8 cellular contexts compared by ENCODE assay signal in the genomic region with DNA sequence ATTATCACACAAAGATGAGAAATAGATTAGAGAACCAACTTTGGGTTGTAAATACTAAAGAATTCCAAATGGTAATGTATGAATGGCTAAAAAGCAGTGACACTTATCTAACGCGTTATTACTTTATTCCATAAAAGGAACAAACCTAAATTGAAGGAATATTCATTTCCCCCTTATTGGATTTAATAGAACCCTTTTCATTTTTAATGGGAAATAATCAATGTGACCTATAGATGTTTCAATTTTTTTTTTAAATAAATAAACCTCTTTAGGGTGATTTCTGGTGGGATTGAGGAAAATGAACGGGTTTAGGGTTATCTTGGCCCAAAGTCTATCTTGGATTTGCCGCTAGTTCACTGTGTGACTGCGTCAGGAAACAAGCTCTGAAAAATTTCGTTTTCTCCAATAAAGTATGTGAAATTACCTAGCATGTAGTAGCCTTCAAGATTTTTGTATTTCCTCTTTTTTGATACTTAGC. TPM values are rescaled to one million over a fixed set of nuclear protein-coding genes. Genes with fewer than 3 reads are reported as not detected.
DNase-seq lines count a peak whose midpoint lies in the region; ATAC-seq, FAIRE-seq and TF ChIP-seq lines count a peak whose summit lies in the region.

No MANE protein-coding gene starts in this region.

- H3K4me1 ChIP-seq in HUES64 (ENCODE audit: insufficient read depth, low read length), result peaks cover 7% of the 10 kb centered on the region; the same call in 1 of the 2 replicates

- no peaks in the 10 kb centered on the region for H3K36me3 ChIP-seq in HUES64 (ENCODE audit: insufficient read depth, low read length)

- peak overlapping the region; percentile 75 for H3K9ac ChIP-seq in HUES64 (ENCODE audit: low read depth, low read length)

- H3K4me3 ChIP-seq in AG10803 (ENCODE audit: low read length) (peak overlapping the region; percentile 90), HUES64 (ENCODE audit: low read length) (peak overlapping the region; percentile 94)

- no peaks in the 10 kb centered on the region for H3K9me3 ChIP-seq in HUES64 (ENCODE audit: insufficient read depth, low read depth, low read length)

- ATAC-seq in central memory CD8-positive, alpha-beta T cell (replicated peaks; ENCODE audit: extremely low read depth, poor library complexity, severe bottlenecking), result peak; percentile 7
- ATAC-seq in naive B cell (ENCODE audit: low read depth in 2 of 2) (peak in 1 of 2 donors; percentile 3), HG02970 (IDR thresholded peaks at IDR 0.05; ENCODE audit: low FRiP score, unreplicated experiment) (no peak)

- H3K27ac Mint-ChIP-seq in central memory CD8-positive, alpha-beta T cell (ENCODE audit: low read depth), result peak overlapping the region; percentile 95
- H3K27ac Mint-ChIP-seq in naive B cell, result peak overlapping the region; percentile 94 to 100 (median 98)

- H3K27ac ChIP-seq in HUES64 (ENCODE audit: low read depth, low read length), result peak overlapping the region; percentile 82

- H3K4me1 Mint-ChIP-seq in central memory CD8-positive, alpha-beta T cell, result peaks cover 39% of the 10 kb centered on the region
- H3K4me1 Mint-ChIP-seq in naive B cell, result peaks cover 21 to 46% (median 41%) of the 10 kb centered on the region in 3 donors

- no peaks in the 10 kb centered on the region for H3K9me3 Mint-ChIP-seq in central memory CD8-positive, alpha-beta T cell
- no peaks in the 10 kb centered on the region for H3K9me3 Mint-ChIP-seq in naive B cell

- TF ChIP-seq CTCF in AG10803 (conservative IDR thresholded peaks at IDR 0.05; ENCODE audit: low read length), result no peak

- H3K4me3 Mint-ChIP-seq in central memory CD8-positive, alpha-beta T cell, result peak overlapping the region; percentile 77
- H3K4me3 Mint-ChIP-seq in naive B cell, result peak overlapping the region; percentile 88 to 99 (median 98)

- WGBS in HUES64, result under 1% methylated on average over 4 of the region's 6 CpGs

- H3K27me3 ChIP-seq in HUES64 (ENCODE audit: insufficient read depth, low read length), result no peaks in the 10 kb centered on the region

- DNase-seq in AG10803 (ENCODE audit: low read depth) (no peak), naive B cell (no peak), HUDEP-2 (lab: John Stamatoyannopoulos, UW; ENCODE audit: unreplicated experiment in 76 of 76) (no peak), cerebellum (ENCODE audit: low spot score) (no peak), frontal cortex (ENCODE audit: low spot score in 2 of 2) (no peak)
- no peak for DNase-seq in central memory CD8-positive, alpha-beta T cell (ENCODE audit: low spot score in 2 of 2)

- FAIRE-seq in frontal cortex (lab: Jason Lieb, UNC), result no peak

- H3K36me3 Mint-ChIP-seq in central memory CD8-positive, alpha-beta T cell (ENCODE audit: insufficient read depth), result peaks cover 38% of the 10 kb centered on the region
- no peaks in the 10 kb centered on the region for H3K36me3 Mint-ChIP-seq in naive B cell

- H3K27me3 Mint-ChIP-seq in central memory CD8-positive, alpha-beta T cell, result no peaks in the 10 kb centered on the region
- no peaks in the 10 kb centered on the region for H3K27me3 Mint-ChIP-seq in naive B cell

RNA-seq across cellular contexts. Expression of a gene that starts 1.9 kb away (rescaled TPM):
- polyA plus RNA-seq in HUES64 (2013, experiment 1 of 2), result 8.6 TPM
- polyA plus RNA-seq in HUES64 (2013, experiment 2 of 2), result 10.6 TPM
- 10 to 100 TPM in 5 of 6 donors, 1 to 10 TPM in 1; 8.1 to 16.1 (median 12.0) TPM for polyA plus RNA-seq in naive B cell (ENCODE audit: low read depth in 6 of 6)
- 34.2 TPM for total RNA-seq in cerebellum
- total RNA-seq in frontal cortex, result 49.7 TPM
